ENCODE assay signal across 8 cellular contexts in genomic region chr4:81470456-81471327, GRCh38.
DNase-seq lines count a peak whose midpoint lies in the region; ATAC-seq lines count a peak whose summit lies in the region.

No MANE protein-coding gene starts in this region.

- no peak for ATAC-seq in HG03196 (IDR thresholded peaks at IDR 0.05; ENCODE audit: unreplicated experiment)

- peak overlapping the region; percentile 65 for H3K27ac ChIP-seq in epithelial cell of prostate

- peak; percentile 65 for DNase-seq in COLO668 (lab: John Stamatoyannopoulos, UW; ENCODE audit: unreplicated experiment)
- DNase-seq in NCI-H146 (lab: John Stamatoyannopoulos, UW), result peak; percentile 73
- DNase-seq in activated T-cell treated with anti-CD3 and anti-CD28 coated beads for 1 hour (ENCODE audit: low read depth), result peak; percentile 30
- DNase-seq in epithelial cell of prostate (ENCODE audit: low read depth, low spot score), result no peak
- DNase-seq in midbrain (lab: John Stamatoyannopoulos, UW), result peak; percentile 67
- peak; percentile 1 for DNase-seq in stimulated activated naive CD4-positive, alpha-beta T cell treated with Interleukin-2 at 50 U/mL for 16 hours (lab: John Stamatoyannopoulos, UW)
- DNase-seq in HuH-7 (ENCODE audit: low spot score), result no peak

Comparison
In these comparisons a context has a peak if more than half of its experiments do, and no peak if none do; other contexts are left out.
1. DNase-seq: peak in COLO668 (single experiment), NCI-H146 (single experiment), activated T-cell treated with anti-CD3 and anti-CD28 coated beads for 1 hour (single experiment), midbrain (single experiment) and stimulated activated naive CD4-positive, alpha-beta T cell treated with Interleukin-2 at 50 U/mL for 16 hours (single experiment); none in epithelial cell of prostate (single experiment) and HuH-7 (single experiment).